ENCODE assay signal across 23 cellular contexts in the genomic region with DNA sequence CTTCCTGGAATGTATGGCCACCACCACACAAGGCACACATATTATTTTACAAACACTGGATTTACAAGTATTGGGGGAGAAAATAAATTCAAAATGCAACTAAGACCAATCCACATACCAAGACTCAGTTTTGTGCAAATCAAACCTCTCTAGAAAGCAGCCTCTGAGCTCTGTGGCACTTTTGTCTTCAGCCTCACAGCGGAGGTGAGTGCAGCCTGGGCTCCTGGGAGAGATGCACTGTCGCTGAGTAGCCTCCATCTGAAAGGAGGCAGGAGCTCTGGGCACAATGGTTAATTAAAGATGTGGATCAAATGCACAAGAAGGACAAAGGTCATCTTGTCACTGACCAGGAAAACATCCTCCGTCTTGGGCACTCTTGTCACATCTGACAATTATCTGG. TPM values are rescaled to one million over a fixed set of nuclear protein-coding genes. Genes with fewer than 3 reads are reported as not detected.
DNase-seq lines count a peak whose midpoint lies in the region; ATAC-seq and TF ChIP-seq lines count a peak whose summit lies in the region.
"Had no signal": no experiment of that assay in that cellular context is flagged by ENCODE, and none has a peak within 500 bp of the region (broad histone marks: within the 10 kb centered on the region; RNA-seq: fewer than 3 reads in every experiment).

No MANE protein-coding gene starts in this region.

- H3K27ac ChIP-seq in body of pancreas: peak overlapping the region in 2 of 4 donors; percentile 47 to 66
- H3K27ac ChIP-seq: 22Rv1; A549; BLaER1 treated with 17β-estradiol and CSF1 and Interleukin-3, amounts not matched to agents 10 nM and 100 nM; C4-2B had no signal

- H3K36me3 Mint-ChIP-seq in Calu3 (ENCODE audit: insufficient read depth, unreplicated experiment) (peaks cover 9% of the 10 kb centered on the region), neural crest cell (ENCODE audit: low read depth) (peaks cover 33% of the 10 kb centered on the region)

- H3K4me1 Mint-ChIP-seq in Calu3 (ENCODE audit: low read depth, unreplicated experiment) (peaks cover 20% of the 10 kb centered on the region), neural crest cell (peaks cover 5% of the 10 kb centered on the region)
- H3K4me1 Mint-ChIP-seq: B cell had no signal

- TF ChIP-seq CTCF in Calu3 (IDR thresholded peaks at IDR 0.05; ENCODE audit: unreplicated experiment) (no peak), body of pancreas (IDR thresholded peaks at IDR 0.05) (no peak), neural crest cell (conservative IDR thresholded peaks at IDR 0.05) (no peak)

- DNase-seq in Calu3: no peak
- DNase-seq in body of pancreas: peak in 1 of 4 donors; percentile 23
- no peak for DNase-seq in neural crest cell (ENCODE audit: low read depth, low spot score)
- DNase-seq in kidney tubule cell (ENCODE audit: low spot score): no peak
- no peak for DNase-seq in activated naive CD4-positive, alpha-beta T cell treated with Interleukin-2 at 50 U/mL for 16 hours
- DNase-seq: AML-193; Caco-2; CD4-positive, alpha-beta T cell; CD8-positive, alpha-beta T cell; DMS 273 treated with DMSO at 0.1 percent for 48 hours; DMS153; DMS53; DMS79; DND-41; EL; GDM1 had no signal

- H3K36me3 ChIP-seq in body of pancreas (replicated peaks in 1 of 2; ENCODE audit: insufficient read depth in 1 of 2, low read depth in 2 of 2): no peaks in the 10 kb centered on the region

- H3K27ac Mint-ChIP-seq in Calu3 (ENCODE audit: unreplicated experiment) (peak overlapping the region; percentile 7), neural crest cell (ENCODE audit: unreplicated experiment) (peak overlapping the region; percentile 84)
- H3K27ac Mint-ChIP-seq: B cell; CD4-positive, alpha-beta T cell; CD8-positive, alpha-beta T cell had no signal

- no peaks in the 10 kb centered on the region for H3K27me3 Mint-ChIP-seq in Calu3 (ENCODE audit: unreplicated experiment)
- peaks cover 14% of the 10 kb centered on the region for H3K27me3 Mint-ChIP-seq in neural crest cell (ENCODE audit: low read depth)

- H3K9me3 ChIP-seq in body of pancreas: no peaks in the 10 kb centered on the region
- H3K9me3 ChIP-seq: Caco-2 had no signal

- H3K4me3 ChIP-seq in body of pancreas: no peak overlapping the region
- H3K4me3 ChIP-seq: A549; BLaER1 treated with 17β-estradiol and CSF1 and Interleukin-3, amounts not matched to agents 10 nM and 100 nM; GM12878 had no signal

- BruUV-seq in Calu3 (replicated peaks; lab: Mats Ljungman, UMichigan): no TSS peak

- 27 to 50% methylated on average over 3 of the region's 3 CpGs for WGBS in body of pancreas, 2 donors

- H3K27me3 ChIP-seq in body of pancreas: no peaks in the 10 kb centered on the region

- CTCF ChIA-PET in Calu3 (lab: Charles Lee): no interaction called here

- peak; percentile 49 for ATAC-seq in body of pancreas
- no peak for ATAC-seq in GM19455 (IDR thresholded peaks at IDR 0.05; ENCODE audit: unreplicated experiment)
- ATAC-seq: A549; CD8-positive, alpha-beta T cell; GM12878 had no signal

- H3K4me1 ChIP-seq in body of pancreas: peaks cover 11% of the 10 kb centered on the region
- H3K4me1 ChIP-seq: A549 had no signal

- intact Hi-C loops in Calu3 (cut with micrococcal nuclease; ENCODE audit: unreplicated experiment) (no loop called here), body of pancreas (cut with DNase I) (no loop called here)

- peak overlapping the region; percentile 10 for H3K4me3 Mint-ChIP-seq in Calu3 (ENCODE audit: low read depth, unreplicated experiment)
- peak overlapping the region; percentile 42 for H3K4me3 Mint-ChIP-seq in neural crest cell
- H3K4me3 Mint-ChIP-seq: B cell; CD4-positive, alpha-beta T cell; CD8-positive, alpha-beta T cell had no signal

- no peak for TF ChIP-seq POLR2A in body of pancreas (IDR thresholded peaks at IDR 0.05)

- peaks cover 15% of the 10 kb centered on the region for H3K9me3 Mint-ChIP-seq in Calu3 (ENCODE audit: low read depth, unreplicated experiment)
- peaks cover 11% of the 10 kb centered on the region for H3K9me3 Mint-ChIP-seq in neural crest cell

RNA-seq across cellular contexts. Expression of a gene that starts 34.2 kb away (rescaled TPM):
- total RNA-seq in Calu3 (2022) (65.5 and 66.0 TPM in 2 replicates), body of pancreas (10 to 100 TPM; 14.5 to 23.9 TPM), neural crest cell (70.4 and 71.7 TPM in 2 replicates)
